1 cellular context compared by ENCODE assay signal in the genomic region with DNA sequence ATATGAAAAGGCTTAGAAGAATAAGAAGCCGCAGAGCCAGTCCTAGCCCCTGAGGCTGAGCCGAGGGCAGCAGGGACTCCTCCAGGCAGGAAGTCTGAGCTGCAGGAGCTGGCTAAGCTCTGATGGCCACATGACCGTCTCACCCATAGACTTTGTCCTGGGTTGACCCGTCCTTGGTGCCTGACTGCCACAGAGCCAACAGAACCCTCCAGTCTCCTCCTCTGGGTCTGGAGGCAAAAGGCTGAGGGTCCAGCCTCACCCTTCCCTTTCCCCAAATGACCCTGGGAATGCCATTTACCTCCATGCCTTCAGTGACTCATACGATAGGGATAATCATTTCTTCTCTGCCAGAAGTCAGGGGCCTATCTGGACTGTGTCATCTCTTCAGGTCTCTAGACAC.
TF ChIP-seq lines count a peak whose summit lies in the region.

No MANE protein-coding gene starts in this region.

TF ChIP-seq in HepG2, 621 proteins besides CTCF, POLR2A, EP300 and RAD21:
- no peak for TF ChIP-seq SKIL (CRISPR knock-in tag; IDR thresholded peaks at IDR 0.05; ENCODE audit: borderline replicate concordance)
- no peak for TF ChIP-seq SRF (IDR thresholded peaks at IDR 0.05; ENCODE audit: low read depth, low read length)
- TF ChIP-seq SNAPC5 (CRISPR knock-in tag; IDR thresholded peaks at IDR 0.05; ENCODE audit: borderline replicate concordance): no peak
- no peak for TF ChIP-seq ZFP36 (IDR thresholded peaks at IDR 0.05; ENCODE audit: borderline replicate concordance, low read depth, low read length, partially characterized antibody)
- TF ChIP-seq RBAK (CRISPR knock-in tag; IDR thresholded peaks at IDR 0.05): no peak
- TF ChIP-seq TMF1 (CRISPR knock-in tag; IDR thresholded peaks at IDR 0.05; ENCODE audit: low read depth): no peak
- no peak for TF ChIP-seq JUNB (CRISPR knock-in tag; IDR thresholded peaks at IDR 0.05; ENCODE audit: borderline replicate concordance)
- TF ChIP-seq RXRA (CRISPR knock-in tag; IDR thresholded peaks at IDR 0.05): no peak
- no peak for TF ChIP-seq ZNF614 (CRISPR knock-in tag; IDR thresholded peaks at IDR 0.05; ENCODE audit: borderline replicate concordance)
